Comparison of ENCODE assay signal across 27 cellular contexts in genomic region chr20:1538655-1539054, GRCh38. TPM values are rescaled to one million over a fixed set of nuclear protein-coding genes. Genes with fewer than 3 reads are reported as not detected.
"Had no signal": no experiment of that assay in that cellular context is flagged by ENCODE, and none has a peak within 500 bp of the region (broad histone marks: within the 10 kb centered on the region; RNA-seq: fewer than 3 reads in every experiment).

No MANE protein-coding gene starts in this region.

- H3K27me3 ChIP-seq: right lobe of liver, upper lobe of left lung had no signal

- H3K4me3 Mint-ChIP-seq: activated CD4-positive, alpha-beta T cell treated with anti-CD3 and anti-CD28 coated beads, Interleukin-2, amount 10 ng/mL, durations not matched to agents 7 days and 5 days; activated CD8-positive, alpha-beta memory T cell treated with anti-CD3 and anti-CD28 coated beads, Interleukin-2, amount 10 ng/mL, durations not matched to agents 7 days and 5 days; activated CD8-positive, alpha-beta T cell treated with anti-CD3 and anti-CD28 coated beads for 36 hours; activated naive CD4-positive, alpha-beta T cell treated with anti-CD3 and anti-CD28 coated beads, Interleukin-2, amount 50 U/mL, for 24 hours; brain; nephron progenitor cell; T-cell; T-helper 2 cell treated with Interferon-gamma antibody and Interleukin-4, amounts not matched to agents 5 μg/mL and 100 μg/mL, for 36 hours had no signal

- DNase-seq: activated CD4-positive, alpha-beta T cell treated with anti-CD3 and anti-CD28 coated beads, Interleukin-2, amount 10 ng/mL, durations not matched to agents 7 days and 5 days; activated CD4-positive, CD25-positive, alpha-beta regulatory T cell treated with anti-CD3 and anti-CD28 coated beads, Interleukin-2, amount 50 U/mL, for 72 hours; activated CD8-positive, alpha-beta memory T cell treated with anti-CD3 and anti-CD28 coated beads, Interleukin-2, amount 10 ng/mL, durations not matched to agents 7 days and 5 days; activated CD8-positive, alpha-beta T cell treated with anti-CD3 and anti-CD28 coated beads for 36 hours; activated gamma-delta T cell; activated T-cell treated with anti-CD3 and anti-CD28 coated beads for 4 hours; caudate nucleus; dermis blood vessel endothelial cell; effector CD8-positive, alpha-beta T cell; hippocampal formation; mesenchymal stem cell; nephron progenitor cell; occipital lobe; posterior cingulate gyrus; right lobe of liver; small intestine; stimulated activated CD4-positive, alpha-beta T cell treated with anti-CD3 and anti-CD28 coated beads, Interleukin-15, amount 100 ng/mL, for 24 hours; stimulated activated naive CD4-positive, alpha-beta T cell; T-cell; upper lobe of left lung; WERI-Rb-1 had no signal

- H3K27ac ChIP-seq: right lobe of liver, thoracic aorta, WERI-Rb-1 had no signal

- H3K27ac Mint-ChIP-seq: activated CD4-positive, alpha-beta T cell treated with anti-CD3 and anti-CD28 coated beads, Interleukin-2, amount 10 ng/mL, durations not matched to agents 7 days and 5 days; activated CD8-positive, alpha-beta memory T cell treated with anti-CD3 and anti-CD28 coated beads, Interleukin-2, amount 10 ng/mL, durations not matched to agents 7 days and 5 days; activated CD8-positive, alpha-beta T cell treated with anti-CD3 and anti-CD28 coated beads for 36 hours; activated naive CD4-positive, alpha-beta T cell treated with anti-CD3 and anti-CD28 coated beads, Interleukin-2, amount 50 U/mL, for 24 hours; brain; nephron progenitor cell; T-cell; T-helper 2 cell treated with Interferon-gamma antibody and Interleukin-4, amounts not matched to agents 5 μg/mL and 100 μg/mL, for 36 hours had no signal

- H3K36me3 Mint-ChIP-seq: activated CD8-positive, alpha-beta memory T cell treated with anti-CD3 and anti-CD28 coated beads, Interleukin-2, amount 10 ng/mL, durations not matched to agents 7 days and 5 days; brain; T-cell had no signal

- H3K9me3 Mint-ChIP-seq: activated CD4-positive, alpha-beta T cell treated with anti-CD3 and anti-CD28 coated beads, Interleukin-2, amount 10 ng/mL, durations not matched to agents 7 days and 5 days; brain; nephron progenitor cell had no signal

- H3K27me3 Mint-ChIP-seq: activated CD8-positive, alpha-beta T cell treated with anti-CD3 and anti-CD28 coated beads for 36 hours; activated naive CD4-positive, alpha-beta T cell treated with anti-CD3 and anti-CD28 coated beads, Interleukin-2, amount 50 U/mL, for 24 hours; T-cell had no signal

- H3K9me3 ChIP-seq: right lobe of liver, thoracic aorta, upper lobe of left lung had no signal

- H3K36me3 ChIP-seq: right lobe of liver, thoracic aorta, upper lobe of left lung, WERI-Rb-1 had no signal

- ATAC-seq: activated CD8-positive, alpha-beta memory T cell treated with anti-CD3 and anti-CD28 coated beads, Interleukin-2, amount 10 ng/mL, durations not matched to agents 7 days and 5 days; activated CD8-positive, alpha-beta T cell treated with anti-CD3 and anti-CD28 coated beads for 36 hours; T-cell had no signal

- H3K4me1 Mint-ChIP-seq: activated CD8-positive, alpha-beta memory T cell treated with anti-CD3 and anti-CD28 coated beads, Interleukin-2, amount 10 ng/mL, durations not matched to agents 7 days and 5 days; brain; nephron progenitor cell had no signal

- H3K4me3 ChIP-seq: right lobe of liver, thoracic aorta, upper lobe of left lung had no signal

- H3K4me1 ChIP-seq: right lobe of liver, upper lobe of left lung had no signal

RNA-seq across cellular contexts. Expression of gene SIRPD, which starts 18.9 kb away (rescaled TPM):
- total RNA-seq: activated CD8-positive, alpha-beta T cell treated with anti-CD3 and anti-CD28 coated beads for 36 hours; dermis blood vessel endothelial cell; frontal cortex; myocyte; occipital lobe; right lobe of liver; thoracic aorta had no signal

RNA-seq across cellular contexts. Expression of gene SIRPB2, which starts 47.4 kb away (rescaled TPM):
- total RNA-seq: activated CD4-positive, alpha-beta T cell treated with anti-CD3 and anti-CD28 coated beads, Interleukin-2, amount 10 ng/mL, durations not matched to agents 7 days and 5 days; activated CD8-positive, alpha-beta memory T cell treated with anti-CD3 and anti-CD28 coated beads, Interleukin-2, amount 10 ng/mL, durations not matched to agents 7 days and 5 days; activated CD8-positive, alpha-beta T cell treated with anti-CD3 and anti-CD28 coated beads for 36 hours; myocyte had no signal
